ENCODE assay signal across 8 cellular contexts in the genomic region with DNA sequence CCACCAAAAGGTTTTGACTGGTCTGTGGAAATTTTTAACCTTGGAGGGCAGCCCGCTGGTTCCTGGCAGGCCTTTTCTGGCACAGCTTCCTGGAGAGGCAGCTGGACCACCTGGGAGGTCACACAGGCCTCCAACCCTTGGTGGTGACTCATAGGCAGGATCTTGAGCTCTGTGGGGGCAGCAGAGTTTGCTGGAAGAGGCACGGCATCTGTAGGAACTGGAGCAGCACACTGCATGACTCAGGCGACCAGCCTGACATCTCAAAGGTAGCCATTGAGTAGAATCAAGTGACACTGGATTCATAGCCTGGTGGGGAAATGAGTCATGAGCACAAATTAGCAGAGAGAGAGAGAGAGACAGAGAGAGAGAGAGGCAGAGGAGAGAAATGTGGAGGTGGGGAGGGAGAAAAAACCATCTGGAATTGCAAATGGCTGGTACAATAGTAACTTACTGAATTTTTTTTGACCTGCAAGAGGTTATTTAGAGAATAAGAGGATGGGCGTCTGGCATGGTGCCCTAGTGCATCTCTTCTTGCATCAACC. TPM values are rescaled to one million over a fixed set of nuclear protein-coding genes. Genes with fewer than 3 reads are reported as not detected.
A peak's percentile ranks its signal among the peaks of the same experiment; 100 is the strongest.
DNase-seq lines count a peak whose midpoint lies in the region; ATAC-seq and TF ChIP-seq lines count a peak whose summit lies in the region.

No MANE protein-coding gene starts in this region.

- H3K27ac Mint-ChIP-seq in activated naive CD4-positive, alpha-beta T cell treated with anti-CD3 and anti-CD28 coated beads, Interleukin-2, amount 10 ng/mL, durations not matched to agents 7 days and 5 days: peak overlapping the region; percentile 24

- no peaks in the 10 kb centered on the region for H3K9me3 ChIP-seq in SJSA1 (replicated peaks)

- H3K4me3 ChIP-seq in SJSA1: no peak overlapping the region

- H3K4me3 Mint-ChIP-seq in activated naive CD4-positive, alpha-beta T cell treated with anti-CD3 and anti-CD28 coated beads, Interleukin-2, amount 10 ng/mL, durations not matched to agents 7 days and 5 days: no peak overlapping the region

- H3K27me3 Mint-ChIP-seq in activated naive CD4-positive, alpha-beta T cell treated with anti-CD3 and anti-CD28 coated beads, Interleukin-2, amount 10 ng/mL, durations not matched to agents 7 days and 5 days: peaks cover 20% of the 10 kb centered on the region

- CTCF ChIA-PET in activated naive CD4-positive, alpha-beta T cell treated with anti-CD3 and anti-CD28 coated beads, Interleukin-2, amount 10 ng/mL, durations not matched to agents 7 days and 5 days (lab: Charles Lee): interaction anchor here (1.0 to 2.2 kb wide), 7 partner anchors 56 to 570 kb away, joined by 3 to 11 read pairs (median 4); no protein-coding TSS in a partner anchor

- H3K27me3 ChIP-seq in SJSA1 (replicated peaks) (no peaks in the 10 kb centered on the region), foreskin keratinocyte (no peaks in the 10 kb centered on the region)

- ATAC-seq in foreskin keratinocyte (peak; percentile 84), left colon (no peak), HG03342 (IDR thresholded peaks at IDR 0.05; ENCODE audit: unreplicated experiment) (no peak)

- peak overlapping the region; percentile 70 for H3K27ac ChIP-seq in SJSA1
- H3K27ac ChIP-seq in foreskin keratinocyte: no peak overlapping the region

- intact Hi-C loops in left colon (cut with DNase I, micrococcal nuclease): no loop called here

- no peaks in the 10 kb centered on the region for H3K36me3 ChIP-seq in SJSA1

- H3K4me1 Mint-ChIP-seq in activated naive CD4-positive, alpha-beta T cell treated with anti-CD3 and anti-CD28 coated beads, Interleukin-2, amount 10 ng/mL, durations not matched to agents 7 days and 5 days: peaks cover 24% of the 10 kb centered on the region

- no peak for DNase-seq in activated naive CD4-positive, alpha-beta T cell treated with anti-CD3 and anti-CD28 coated beads, Interleukin-2, amount 10 ng/mL, durations not matched to agents 7 days and 5 days
- no peak for DNase-seq in activated naive CD4-positive, alpha-beta T cell treated with Interleukin-2 at 50 U/mL for 16 hours
- DNase-seq in SJSA1 (ENCODE audit: low read depth in 1 of 2, low spot score in 2 of 2) (peak; percentile 98 to 99), foreskin keratinocyte (peak; percentile 84 to 89), stromal cell of bone marrow (ENCODE audit: low read depth) (peak; percentile 87), SK-N-DZ (ENCODE audit: low spot score) (no peak), left colon (no peak)

- no peaks in the 10 kb centered on the region for H3K36me3 Mint-ChIP-seq in activated naive CD4-positive, alpha-beta T cell treated with anti-CD3 and anti-CD28 coated beads, Interleukin-2, amount 10 ng/mL, durations not matched to agents 7 days and 5 days

- no peaks in the 10 kb centered on the region for H3K9me3 Mint-ChIP-seq in activated naive CD4-positive, alpha-beta T cell treated with anti-CD3 and anti-CD28 coated beads, Interleukin-2, amount 10 ng/mL, durations not matched to agents 7 days and 5 days

- H3K4me1 ChIP-seq in SJSA1 (replicated peaks) (peaks cover 36% of the 10 kb centered on the region), foreskin keratinocyte (peaks cover 31% of the 10 kb centered on the region)

- no peak for TF ChIP-seq CTCF in foreskin keratinocyte (conservative IDR thresholded peaks at IDR 0.05)

RNA-seq across cellular contexts. Expression of gene TRPM8, which starts 57.4 kb away (rescaled TPM):
- 0.03 TPM in 1 of 2 replicates, not detected in the other for total RNA-seq in SJSA1 (2014; rRNA removed; shearing (Covaris generic))
- total RNA-seq in foreskin keratinocyte: 0.20 TPM in 1 of 2 replicates, not detected in the other
- polyA plus RNA-seq in foreskin keratinocyte: 0.06 and 0.19 TPM in 2 replicates
- polyA plus RNA-seq in SK-N-DZ (2014; cell fraction: cytosol; rRNA removed): not detected in 2 replicates
- not detected in 2 replicates for polyA plus RNA-seq in SK-N-DZ (2014; cell fraction: nucleus; rRNA removed)
- not detected for total RNA-seq in left colon

Comparison
In these comparisons a context has a peak if more than half of its experiments do, and no peak if none do; other contexts are left out.
1. DNase-seq: peak in SJSA1 (2 of 2), foreskin keratinocyte (2 of 2) and stromal cell of bone marrow (single experiment); none in activated naive CD4-positive, alpha-beta T cell treated with anti-CD3 and anti-CD28 coated beads, Interleukin-2, amount 10 ng/mL, durations not matched to agents 7 days and 5 days (single experiment), activated naive CD4-positive, alpha-beta T cell treated with Interleukin-2 at 50 U/mL for 16 hours (single experiment), SK-N-DZ (single experiment) and left colon (0 of 2).